In genomic region chr7:90007831-90008230, GRCh38 we compare ENCODE assay signal across 19 cellular contexts.
"Had no signal": no experiment of that assay in that cellular context is flagged by ENCODE, and none has a peak within 500 bp of the region (broad histone marks: within the 10 kb centered on the region; RNA-seq: fewer than 3 reads in every experiment).

No MANE protein-coding gene starts in this region.

- H3K36me3 Mint-ChIP-seq: mesothelial cell of epicardium, naive B cell had no signal

- H3K4me1 Mint-ChIP-seq: mesothelial cell of epicardium, naive B cell had no signal

- H3K36me3 ChIP-seq: esophagus muscularis mucosa, gastroesophageal sphincter, heart left ventricle, left lung, lower lobe of right lung had no signal

- H3K4me2 ChIP-seq: hepatocyte had no signal

- H3K9me3 ChIP-seq: esophagus muscularis mucosa, gastroesophageal sphincter, heart left ventricle, left lung, lower lobe of right lung, mucosa of descending colon had no signal

- H3K4me3 ChIP-seq: coronary artery, dorsolateral prefrontal cortex, esophagus muscularis mucosa, gastroesophageal sphincter, heart left ventricle, hepatocyte, left lung, lower lobe of right lung, mucosa of descending colon had no signal

- DNase-seq: dermis blood vessel endothelial cell; dorsolateral prefrontal cortex; effector CD4-positive, alpha-beta T cell; effector memory CD4-positive, alpha-beta T cell; foreskin keratinocyte; heart left ventricle; hypothalamus; left cardiac atrium; left lung; left ventricle myocardium superior; lower lobe of right lung; mesenchymal stem cell; mucosa of descending colon; naive B cell had no signal

- H3K27me3 Mint-ChIP-seq: naive B cell had no signal

- H2AFZ ChIP-seq: hepatocyte had no signal

- H3K4me1 ChIP-seq: esophagus muscularis mucosa, foreskin keratinocyte, gastroesophageal sphincter, heart left ventricle, left lung, lower lobe of right lung had no signal

- H3K9me3 Mint-ChIP-seq: mesothelial cell of epicardium, naive B cell had no signal

- H3K27ac Mint-ChIP-seq: mesothelial cell of epicardium, naive B cell had no signal

- H3K4me3 Mint-ChIP-seq: mesothelial cell of epicardium, naive B cell had no signal

- H3K27ac ChIP-seq: coronary artery, dorsolateral prefrontal cortex, esophagus muscularis mucosa, foreskin keratinocyte, gastroesophageal sphincter, heart left ventricle, hepatocyte, left lung, lower lobe of right lung had no signal

- ATAC-seq: foreskin keratinocyte, gastroesophageal sphincter, heart left ventricle, left cardiac atrium, left lung, left ventricle myocardium superior, lower lobe of right lung had no signal

- H3K27me3 ChIP-seq: esophagus muscularis mucosa, foreskin keratinocyte, gastroesophageal sphincter, heart left ventricle, hepatocyte, left lung had no signal
